Comparison of ENCODE assay signal across 8 cellular contexts in genomic region chr18:5543854-5544389, GRCh38. TPM values are rescaled to one million over a fixed set of nuclear protein-coding genes. Genes with fewer than 3 reads are reported as not detected.
DNase-seq lines count a peak whose midpoint lies in the region; ATAC-seq and TF ChIP-seq lines count a peak whose summit lies in the region.

Gene EPB41L3, minus strand, starts transcription at chr18:5543997. Its CDS starts 54,814 bp downstream, at chr18:5489183.

- intact Hi-C loops in A673 (cut with micrococcal nuclease; ENCODE audit: unreplicated experiment) = loop anchor here (10.0 kb wide), 1 partner anchor 119 kb away; no protein-coding TSS in a partner anchor

- CTCF ChIA-PET in HEK293T (lab: Yijun Ruan, JAX) = interaction anchor here (0.7 kb wide), 1 partner anchor 81 kb away, joined by 6 read pairs; no protein-coding TSS in a partner anchor
- CTCF ChIA-PET in WTC11 (lab: Charles Lee) = interaction anchor here (0.6 to 1.6 kb wide), 2 partner anchors 39 to 86 kb away, joined by 3 to 5 read pairs; no protein-coding TSS in a partner anchor
- CTCF ChIA-PET in A673 (lab: Charles Lee) = no interaction called here

- H3K36me3 Mint-ChIP-seq in WTC11 (no peaks in the 10 kb centered on the region), neural crest cell (ENCODE audit: low read depth) (no peaks in the 10 kb centered on the region)

- H3K27me3 ChIP-seq in A673 (replicated peaks; ENCODE audit: insufficient read depth, low read depth, low read length, poor library complexity) = peaks cover 87% of the 10 kb centered on the region

- ATAC-seq in WTC11 = peak; percentile 58
- no peak for ATAC-seq in HG03442 (IDR thresholded peaks at IDR 0.05; ENCODE audit: unreplicated experiment)
- no peak for ATAC-seq in HG02571 (IDR thresholded peaks at IDR 0.05; ENCODE audit: unreplicated experiment)

- no peak within 1 kb of the TSS for H3K27ac ChIP-seq in A673 (ENCODE audit: low read depth, low read length, poor library complexity, severe bottlenecking)

- POLR2A ChIA-PET in HEK293T (lab: Yijun Ruan, JAX) = interaction anchor here (0.6 to 0.8 kb wide), 3 partner anchors 39 to 247 kb away, joined by 3 read pairs; no protein-coding TSS in a partner anchor
- POLR2A ChIA-PET in WTC11 (lab: Charles Lee) = no interaction called here
- POLR2A ChIA-PET in A673 (lab: Charles Lee; ENCODE audit: low non-redundant PET) = no interaction called here

- H3K9me3 ChIP-seq in A673 (ENCODE audit: low read depth, low read length, poor library complexity, severe bottlenecking) = no peaks in the 10 kb centered on the region

- H3K4me3 Mint-ChIP-seq in WTC11 (peak within 1 kb of the TSS; percentile 87), neural crest cell (peak within 1 kb of the TSS; percentile 88)

- BruUV-seq in A673 (replicated peaks; lab: Mats Ljungman, UMichigan) = no TSS peak

- H3K36me3 ChIP-seq in A673 (ENCODE audit: insufficient read depth, low read length, poor library complexity, severe bottlenecking) = no peaks in the 10 kb centered on the region

- H3K4me1 Mint-ChIP-seq in WTC11 (peaks cover 37% of the 10 kb centered on the region), neural crest cell (peaks cover 10% of the 10 kb centered on the region)

- TF ChIP-seq CTCF in WTC11 (IDR thresholded peaks at IDR 0.05) (no peak), neural crest cell (conservative IDR thresholded peaks at IDR 0.05) (no peak), A673 (conservative IDR thresholded peaks at IDR 0.05; ENCODE audit: low read depth, low read length) (no peak)

- H3K9me3 Mint-ChIP-seq in WTC11 (no peaks in the 10 kb centered on the region), neural crest cell (no peaks in the 10 kb centered on the region)

- H3K27ac Mint-ChIP-seq in WTC11 (no peak within 1 kb of the TSS), neural crest cell (ENCODE audit: unreplicated experiment) (no peak within 1 kb of the TSS)

- no peak within 1 kb of the TSS for H3K4me3 ChIP-seq in A673 (ENCODE audit: low read depth, low read length, poor library complexity, severe bottlenecking)

- H3K27me3 Mint-ChIP-seq in WTC11 (ENCODE audit: low read depth) (peaks cover 3% of the 10 kb centered on the region; the same call in 1 of the 2 replicates), neural crest cell (ENCODE audit: low read depth) (peaks cover 76% of the 10 kb centered on the region)

- DNase-seq in HEK293T (ENCODE audit: extremely low spot score) (peak; percentile 21), WTC11 (ENCODE audit: low spot score) (peak; percentile 49), glomerular endothelial cell (ENCODE audit: extremely low read depth, low read depth, low spot score) (no peak), neural crest cell (ENCODE audit: low read depth, low spot score) (peak; percentile 13), NCI-H446 (lab: John Stamatoyannopoulos, UW) (no peak), A673 (ENCODE audit: low spot score) (no peak)

- H3K4me1 ChIP-seq in A673 (ENCODE audit: insufficient read depth, low read length, poor library complexity, severe bottlenecking) = peaks cover 5% of the 10 kb centered on the region

TF ChIP-seq in HEK293T, 16 proteins besides CTCF, POLR2A, EP300 and RAD21:
- TF ChIP-seq SP1 (IDR thresholded peaks at IDR 0.05) (no peak), SUZ12 (IDR thresholded peaks at IDR 0.05) (no peak), BHLHE40 (IDR thresholded peaks at IDR 0.05; ENCODE audit: borderline replicate concordance) (no peak), FOXA1 (IDR thresholded peaks at IDR 0.05) (no peak), ZNF384 (IDR thresholded peaks at IDR 0.05) (no peak), TARDBP (IDR thresholded peaks at IDR 0.05) (no peak), HDGF (IDR thresholded peaks at IDR 0.05; ENCODE audit: borderline replicate concordance) (no peak), ELF4 (IDR thresholded peaks at IDR 0.05) (no peak), CTBP1 (IDR thresholded peaks at IDR 0.05; ENCODE audit: borderline replicate concordance) (no peak), NFRKB (IDR thresholded peaks at IDR 0.05) (no peak), FOXM1 (IDR thresholded peaks at IDR 0.05; ENCODE audit: borderline replicate concordance) (no peak), L3MBTL2 (conservative IDR thresholded peaks at IDR 0.05) (no peak), LEF1 (IDR thresholded peaks at IDR 0.05; ENCODE audit: borderline replicate concordance) (no peak), FOXK2 (IDR thresholded peaks at IDR 0.05) (no peak), PKNOX1 (IDR thresholded peaks at IDR 0.05) (no peak), ARNT (IDR thresholded peaks at IDR 0.05) (no peak)
TF ChIP-seq in HEK293T: peak in this region for 0.

TF ChIP-seq in WTC11, 78 proteins besides CTCF, POLR2A, EP300 and RAD21:
- TF ChIP-seq PREB (CRISPR knock-in tag; IDR thresholded peaks at IDR 0.05; ENCODE audit: borderline replicate concordance) (no peak), HMGXB4 (CRISPR knock-in tag; IDR thresholded peaks at IDR 0.05) (peak; percentile 83; the same call in 1 of the 2 replicates)
TF ChIP-seq in WTC11: peak in this region for 1.

RNA-seq across cellular contexts. Expression of gene EPB41L3, which starts in this region (rescaled TPM):
- total RNA-seq in WTC11 (2021) (20.1 to 20.6 TPM (median 20.1 TPM) in 3 replicates), glomerular endothelial cell (40.9 and 60.6 TPM in 2 replicates), neural crest cell (12.4 and 13.1 TPM in 2 replicates), A673 (2021) (0.20 and 0.86 TPM in 2 replicates)

Comparison
In these comparisons a context has a peak if more than half of its experiments do, and no peak if none do; other contexts are left out.
1. DNase-seq: peak in HEK293T (single experiment), WTC11 (single experiment) and neural crest cell (single experiment); none in glomerular endothelial cell (single experiment), NCI-H446 (0 of 2) and A673 (single experiment).